In genomic region chr21:28063241-28063640, GRCh38 we compare ENCODE assay signal across 27 cellular contexts.
"Had no signal": no experiment of that assay in that cellular context is flagged by ENCODE, and none has a peak within 500 bp of the region (broad histone marks: within the 10 kb centered on the region; RNA-seq: fewer than 3 reads in every experiment).

No MANE protein-coding gene starts in this region.

- H2AFZ ChIP-seq: hepatocyte, neural progenitor cell had no signal

- ATAC-seq: left cardiac atrium; left lobe of liver; lower lobe of right lung; naive thymus-derived CD8-positive, alpha-beta T cell; right lobe of liver; stimulated activated memory B cell treated with anti-CD40 and anti-IgM and Interleukin-4, amounts not matched to agents 10 μg/mL and 1 μg/mL and 100 μg/mL, for 72 hours; stimulated activated naive CD8-positive, alpha-beta T cell treated with anti-CD3 and anti-CD28 coated beads, Interleukin-15, amount 100 ng/mL, for 72 hours; upper lobe of right lung had no signal

- H3K9me3 ChIP-seq: lower lobe of right lung, neutrophil, ovary, right atrium auricular region, right lobe of liver, testis, thyroid gland, transverse colon, upper lobe of right lung had no signal

- H3K4me2 ChIP-seq: hepatocyte, neural progenitor cell, smooth muscle cell had no signal

- DNase-seq: islet precursor cell; left cardiac atrium; lower lobe of right lung; mammary epithelial cell; mesenchymal stem cell; naive thymus-derived CD8-positive, alpha-beta T cell; nephron progenitor cell; occipital lobe; ovary; right lobe of liver; stimulated activated CD4-positive, alpha-beta T cell treated with anti-CD3 and anti-CD28 coated beads, Interleukin-1b, Interleukin-23, amount 100 ng/mL, for 48 hours; stimulated activated CD4-positive, alpha-beta T cell treated with anti-CD3 and anti-CD28 coated beads, Interleukin-2, amount 100 ng/mL, for 48 hours; stimulated activated CD4-positive, alpha-beta T cell treated with anti-CD3 and anti-CD28 coated beads, Interleukin-4, amount 100 ng/mL, for 4 hours; stimulated activated CD8-positive, alpha-beta memory T cell treated with anti-CD3 and anti-CD28 coated beads, Interleukin-4, amount 100 ng/mL, for 48 hours; stimulated activated naive CD4-positive, alpha-beta T cell treated with Interleukin-2 at 50 U/mL for 16 hours; stimulated activated naive CD8-positive, alpha-beta T cell treated with anti-CD3 and anti-CD28 coated beads, Interleukin-15, amount 100 ng/mL, for 72 hours; testis; thyroid gland; transverse colon; upper lobe of right lung had no signal

- H3K27me3 ChIP-seq: hepatocyte, neural progenitor cell, neutrophil, ovary, right atrium auricular region, right lobe of liver, testis, thyroid gland, transverse colon, upper lobe of right lung had no signal

- H3K4me3 ChIP-seq: hepatocyte, lower lobe of right lung, neural progenitor cell, ovary, right atrium auricular region, right lobe of liver, smooth muscle cell, testis, thyroid gland, transverse colon, upper lobe of right lung had no signal

- H3K4me1 ChIP-seq: right lobe of liver, testis, transverse colon had no signal

- H3K79me2 ChIP-seq: hepatocyte had no signal

- H3K36me3 ChIP-seq: lower lobe of right lung, neural progenitor cell, neutrophil, ovary, right atrium auricular region, right lobe of liver, thyroid gland, transverse colon, upper lobe of right lung had no signal

- H3K27ac ChIP-seq: hepatocyte, lower lobe of right lung, neural progenitor cell, neutrophil, ovary, right atrium auricular region, right lobe of liver, testis, thyroid gland, transverse colon, upper lobe of right lung had no signal
